8 cellular contexts compared by ENCODE assay signal in genomic region chr13:113758651-113759524, GRCh38. TPM values are rescaled to one million over a fixed set of nuclear protein-coding genes. Genes with fewer than 3 reads are reported as not detected.
DNase-seq lines count a peak whose midpoint lies in the region; ATAC-seq and TF ChIP-seq lines count a peak whose summit lies in the region.

TSS of gene TMEM255B (plus strand) at chr13:113759226. CDS start at chr13:113759270, 44 bp downstream.

- no TSS peak for BruUV-seq in PC-3 (replicated peaks; lab: Mats Ljungman, UMichigan)

- H4K20me1 ChIP-seq in PC-3 (ENCODE audit: low read length), result no peaks in the 10 kb centered on the region

- H3K27ac ChIP-seq in PC-3 (ENCODE audit: low read length), result peak within 1 kb of the TSS; percentile 17; the same call in 1 of the 2 replicates
- peak within 1 kb of the TSS; percentile 59 for H3K27ac ChIP-seq in muscle layer of colon (ENCODE audit: low read depth, low read length)

- H3K9me3 ChIP-seq in PC-3 (ENCODE audit: low read length) (no peaks in the 10 kb centered on the region), muscle layer of colon (ENCODE audit: low read length) (no peaks in the 10 kb centered on the region)

- H3K4me2 ChIP-seq in PC-3 (ENCODE audit: low read length), result peak within 1 kb of the TSS; percentile 91

- peak; percentile 46 for ATAC-seq in HG03565 (IDR thresholded peaks at IDR 0.05; ENCODE audit: unreplicated experiment)
- peak; percentile 91 for ATAC-seq in PC-3
- ATAC-seq in esophagus mucosa, result peak; percentile 90

- POLR2A ChIA-PET in PC-3 (lab: Charles Lee; ENCODE audit: unreplicated experiment), result no interaction called here

- no peaks in the 10 kb centered on the region for H3K36me3 ChIP-seq in PC-3 (ENCODE audit: low read depth, low read length)
- H3K36me3 ChIP-seq in muscle layer of colon (ENCODE audit: insufficient read depth, low read length), result no peaks in the 10 kb centered on the region

- H3F3A ChIP-seq in PC-3 (ENCODE audit: low read length, unreplicated experiment), result no peaks in the 10 kb centered on the region

- no peak for TF ChIP-seq CTCF in PC-3 (conservative IDR thresholded peaks at IDR 0.05; ENCODE audit: low read depth, low read length)

- intact Hi-C loops in PC-3 (cut with micrococcal nuclease), result loop anchor here (2.0 kb wide), 1 partner anchor 26 kb away; no protein-coding TSS in a partner anchor

- H3K79me2 ChIP-seq in PC-3 (ENCODE audit: low read length), result peaks cover 25% of the 10 kb centered on the region

- H3K4me3 ChIP-seq in PC-3 (ENCODE audit: low read length) (peak within 1 kb of the TSS; percentile 97), muscle layer of colon (ENCODE audit: low read depth in 1 of 2, low read length in 2 of 2) (peak within 1 kb of the TSS; percentile 80 to 87)

- H3K4me1 ChIP-seq in PC-3 (ENCODE audit: insufficient read depth, low read length), result peaks cover 22% of the 10 kb centered on the region
- H3K4me1 ChIP-seq in muscle layer of colon (ENCODE audit: insufficient read depth, low read length), result peaks cover 16% of the 10 kb centered on the region

- DNase-seq in AG08395 (ENCODE audit: low spot score), result peak; percentile 96
- peak; percentile 94 for DNase-seq in GM19240 (ENCODE audit: insufficient read length, low spot score)
- peak; percentile 71 for DNase-seq in PC-3
- peak; percentile 86 to 89 for DNase-seq in activated T-cell treated with anti-CD3 and anti-CD28 coated beads, Interleukin-2, amount 50 U/mL, for 48 hours
- peak; percentile 87 for DNase-seq in stimulated activated CD8-positive, alpha-beta memory T cell treated with anti-CD3 and anti-CD28 coated beads, Interleukin-4, amount 100 ng/mL, for 48 hours

- H2AFZ ChIP-seq in PC-3 (ENCODE audit: low read length), result peak within 1 kb of the TSS; percentile 98

- H3K9ac ChIP-seq in PC-3 (ENCODE audit: low read length), result peak within 1 kb of the TSS; percentile 68
- H3K9ac ChIP-seq in muscle layer of colon (ENCODE audit: low read length), result peak within 1 kb of the TSS; percentile 34

- H3K27me3 ChIP-seq in PC-3 (ENCODE audit: low read length) (no peaks in the 10 kb centered on the region), muscle layer of colon (ENCODE audit: control insufficient read depth in 1 of 2, insufficient read depth in 2 of 2, low read length in 2 of 2) (peaks cover 14 to 29% of the 10 kb centered on the region in 2 donors)

- no peaks in the 10 kb centered on the region for H3K9me2 ChIP-seq in PC-3 (replicated peaks; ENCODE audit: low read length)

- CTCF ChIA-PET in PC-3 (lab: Charles Lee), result interaction anchor here (0.7 kb wide), 1 partner anchor 373 kb away, joined by 3 read pairs; the partner anchor contains the start of gene RASA3

RNA-seq across cellular contexts. Expression of gene TMEM255B, which starts in this region (rescaled TPM):
- total RNA-seq in PC-3 (2014; rRNA removed) (26.9 and 35.5 TPM in 2 replicates), esophagus mucosa (1.8 TPM)

Comparison
In these comparisons a context has a peak if more than half of its experiments do, and no peak if none do; other contexts are left out.
1. Peak in every context shown above with its lines: DNase-seq, ATAC-seq, H3K4me3 ChIP-seq and H3K27ac ChIP-seq.